17 cellular contexts compared by ENCODE assay signal in the genomic region with DNA sequence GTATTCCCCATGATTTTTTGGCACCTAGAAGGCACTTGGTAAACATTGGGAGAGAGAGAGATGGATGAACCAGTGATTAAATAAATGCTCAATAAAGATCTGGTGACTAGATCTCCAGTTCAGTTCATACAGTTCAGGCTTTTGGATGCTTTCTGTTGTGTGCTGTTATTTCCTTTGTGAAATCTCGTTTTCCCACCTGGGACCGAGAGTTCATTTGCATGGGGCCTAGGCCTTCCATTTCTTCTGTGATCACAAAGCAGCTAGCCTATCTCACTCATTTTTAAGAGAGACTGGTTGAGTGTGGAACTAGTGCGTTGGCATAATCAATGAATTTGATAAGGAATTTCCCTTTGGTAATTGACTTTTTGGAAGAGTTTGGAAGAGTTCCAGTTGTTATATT.
A peak's percentile ranks its signal among the peaks of the same experiment; 100 is the strongest.
DNase-seq lines count a peak whose midpoint lies in the region; ATAC-seq and TF ChIP-seq lines count a peak whose summit lies in the region.
"Had no signal": no experiment of that assay in that cellular context is flagged by ENCODE, and none has a peak within 500 bp of the region (broad histone marks: within the 10 kb centered on the region; RNA-seq: fewer than 3 reads in every experiment).

No MANE protein-coding gene starts in this region.

- POLR2A ChIA-PET in GM10248 (lab: Yijun Ruan, JAX): no interaction called here

- no peaks in the 10 kb centered on the region for H3K4me1 ChIP-seq in prostate gland (replicated peaks)
- H3K4me1 ChIP-seq: body of pancreas, upper lobe of right lung had no signal

- DNase-seq in GM10248 (ENCODE audit: extremely low spot score): peak; percentile 49
- DNase-seq in GM19240 (ENCODE audit: insufficient read length, low spot score): peak; percentile 26
- no peak for DNase-seq in activated CD4-positive, alpha-beta T cell treated with anti-CD3 and anti-CD28 coated beads, Interleukin-2, amount 50 U/mL, for 1 hour
- DNase-seq in NOMO-1 treated with DMSO at 0.1 percent for 48 hours (lab: John Stamatoyannopoulos, UW; ENCODE audit: unreplicated experiment): no peak
- DNase-seq in occipital lobe (lab: John Stamatoyannopoulos, UW): no peak
- no peak for DNase-seq in prostate gland (ENCODE audit: low spot score)
- DNase-seq: activated CD4-positive, alpha-beta T cell treated with anti-CD3 and anti-CD28 coated beads for 48 hours; activated effector memory CD4-positive, alpha-beta T cell treated with Interleukin-2 at 50 U/mL for 16 hours; body of pancreas; KBM-7; left ventricle myocardium superior; PC-9; upper lobe of right lung had no signal

- no peak overlapping the region for H3K4me3 ChIP-seq in prostate gland
- H3K4me3 ChIP-seq: A549, body of pancreas, PC-9, upper lobe of right lung had no signal

- no peaks in the 10 kb centered on the region for H3K27me3 ChIP-seq in prostate gland (replicated peaks; ENCODE audit: insufficient read depth)
- H3K27me3 ChIP-seq: body of pancreas, neutrophil, upper lobe of right lung had no signal

- H3K27ac ChIP-seq in prostate gland: no peak overlapping the region
- H3K27ac ChIP-seq: A549, body of pancreas, PC-9, upper lobe of right lung had no signal

- CTCF ChIA-PET in GM10248 (lab: Yijun Ruan, JAX): no interaction called here

- H3K36me3 ChIP-seq in prostate gland: no peaks in the 10 kb centered on the region
- H3K36me3 ChIP-seq: neutrophil, upper lobe of right lung had no signal

- 74% methylated on average over 3 of the region's 3 CpGs for WGBS in prostate gland

- TF ChIP-seq CTCF in GM10248 (IDR thresholded peaks at IDR 0.05; ENCODE audit: control extremely low read depth, extremely low read depth, low read depth, missing control alignments): no peak
- TF ChIP-seq CTCF in prostate gland (IDR thresholded peaks at IDR 0.05): no peak

- intact Hi-C loops in prostate gland (cut with DNase I): no loop called here

- no peaks in the 10 kb centered on the region for H3K9me3 ChIP-seq in prostate gland
- H3K9me3 ChIP-seq: A549, body of pancreas, neutrophil, upper lobe of right lung had no signal

- ATAC-seq in GM21825 (IDR thresholded peaks at IDR 0.05; ENCODE audit: unreplicated experiment): peak; percentile 77
- peak; percentile 85 for ATAC-seq in HG03342 (IDR thresholded peaks at IDR 0.05; ENCODE audit: unreplicated experiment)
- ATAC-seq: A549, body of pancreas, left ventricle myocardium superior, upper lobe of right lung had no signal

- no peak for TF ChIP-seq POLR2A in prostate gland (IDR thresholded peaks at IDR 0.05)

Comparison
In these comparisons a context has a peak if more than half of its experiments do, and no peak if none do; other contexts are left out.
1. DNase-seq: peak in GM10248 (single experiment) and GM19240 (single experiment); none in activated CD4-positive, alpha-beta T cell treated with anti-CD3 and anti-CD28 coated beads, Interleukin-2, amount 50 U/mL, for 1 hour (single experiment), NOMO-1 treated with DMSO at 0.1 percent for 48 hours (single experiment), occipital lobe (single experiment) and prostate gland (single experiment).